Comparison of ENCODE assay signal across 12 cellular contexts in the genomic region with DNA sequence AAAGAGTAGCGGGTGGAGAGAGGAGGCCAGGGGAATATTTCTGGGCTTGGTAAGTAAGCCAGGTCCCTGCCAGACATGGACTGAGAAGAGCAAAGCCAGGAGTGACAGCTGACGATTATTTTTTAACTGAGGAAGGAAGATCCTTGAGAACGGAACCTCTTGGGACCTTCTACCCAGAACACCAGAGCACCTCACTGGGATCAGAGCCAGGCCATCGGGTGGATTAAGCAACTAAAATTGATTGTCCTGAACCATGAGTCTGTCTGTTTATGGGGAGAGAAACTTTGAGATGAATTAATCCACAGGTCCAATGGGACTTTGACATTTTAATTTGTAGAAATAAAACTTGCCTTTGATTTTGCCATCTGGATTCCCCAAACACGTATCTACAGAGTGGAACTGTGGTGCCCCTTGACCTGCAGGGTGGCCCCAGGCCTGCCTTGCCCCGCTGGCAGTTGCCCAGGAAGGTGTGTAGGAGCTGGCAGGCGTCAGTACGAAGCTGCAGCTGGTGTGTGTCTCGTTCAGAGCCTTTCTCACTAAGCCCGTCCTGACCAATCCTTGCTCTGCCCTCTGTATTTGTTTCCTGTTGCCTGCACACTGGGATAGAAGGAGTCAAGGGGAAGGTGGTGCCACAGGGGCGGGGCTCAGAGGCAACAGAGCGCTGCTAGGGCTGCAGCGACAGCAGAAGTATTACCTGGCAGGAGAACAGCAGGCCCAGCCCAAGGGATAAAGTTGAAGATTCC. TPM values are rescaled to one million over a fixed set of nuclear protein-coding genes. Genes with fewer than 3 reads are reported as not detected.
DNase-seq lines count a peak whose midpoint lies in the region; ATAC-seq, FAIRE-seq and TF ChIP-seq lines count a peak whose summit lies in the region.
"Had no signal": no experiment of that assay in that cellular context is flagged by ENCODE, and none has a peak within 500 bp of the region (broad histone marks: within the 10 kb centered on the region; RNA-seq: fewer than 3 reads in every experiment).

No MANE protein-coding gene starts in this region.

- in situ Hi-C loops in HepG2 (cut with HindIII; ENCODE audit: extremely low pct_ligation_motif_present, low pct_unique_long_range_greater_than_20kb): no loop called here

- no peak overlapping the region for H3K4me2 ChIP-seq in HepG2 (ENCODE audit: low read depth, low read length)

- no peak overlapping the region for H3K4me3 Mint-ChIP-seq in stimulated activated effector memory CD8-positive, alpha-beta T cell treated with anti-CD3 and anti-CD28 coated beads, Interleukin-12 subunit alpha, Interleukin-12 subunit beta, amount 100 ng/mL, for 72 hours
- H3K4me3 Mint-ChIP-seq: naive B cell had no signal

- DNase-seq in HepG2 (ENCODE audit: low spot score): no peak
- peak; percentile 80 for DNase-seq in SW480 (ENCODE audit: low spot score)
- DNase-seq in kidney: peak; percentile 88
- DNase-seq in vagina (ENCODE audit: extremely low spot score in 2 of 2): no peak
- DNase-seq in middle frontal gyrus (ENCODE audit: extremely low spot score, low spot score): no peak
- no peak for DNase-seq in stimulated activated effector memory CD8-positive, alpha-beta T cell treated with anti-CD3 and anti-CD28 coated beads, Interleukin-12 subunit alpha, Interleukin-12 subunit beta, amount 100 ng/mL, for 72 hours (ENCODE audit: low spot score in 2 of 2)
- DNase-seq: naive B cell, T-helper 1 cell had no signal

- no peak overlapping the region for H2AFZ ChIP-seq in HepG2 (ENCODE audit: low read length)

- H3K27ac Mint-ChIP-seq in stimulated activated effector memory CD8-positive, alpha-beta T cell treated with anti-CD3 and anti-CD28 coated beads, Interleukin-12 subunit alpha, Interleukin-12 subunit beta, amount 100 ng/mL, for 72 hours: no peak overlapping the region

- no peaks in the 10 kb centered on the region for H3K9me3 Mint-ChIP-seq in stimulated activated effector memory CD8-positive, alpha-beta T cell treated with anti-CD3 and anti-CD28 coated beads, Interleukin-12 subunit alpha, Interleukin-12 subunit beta, amount 100 ng/mL, for 72 hours
- H3K9me3 Mint-ChIP-seq: naive B cell had no signal

- H3K79me2 ChIP-seq in HepG2 (ENCODE audit: insufficient read depth, low read length): no peaks in the 10 kb centered on the region

- peaks cover 29% of the 10 kb centered on the region for H3K4me1 Mint-ChIP-seq in stimulated activated effector memory CD8-positive, alpha-beta T cell treated with anti-CD3 and anti-CD28 coated beads, Interleukin-12 subunit alpha, Interleukin-12 subunit beta, amount 100 ng/mL, for 72 hours
- H3K4me1 Mint-ChIP-seq: naive B cell had no signal

- H3K27ac ChIP-seq in liver (ENCODE audit: low read depth in 1 of 2, low read length in 2 of 2) (peak overlapping the region in 1 of 2 donors; percentile 43), HepG2 (ENCODE audit: extremely low read length, insufficient read depth, low read length) (no peak overlapping the region), kidney (ENCODE audit: low read depth in 2 of 2, low read length in 2 of 2) (peak overlapping the region; percentile 54 to 59), vagina (peak overlapping the region; percentile 22)
- H3K27ac ChIP-seq: HL-60 had no signal

- no peak for TF ChIP-seq CTCF in liver (IDR thresholded peaks at IDR 0.05; ENCODE audit: low read depth, low read length, missing input control)
- no peak for TF ChIP-seq CTCF in HepG2 (CRISPR knock-in tag; IDR thresholded peaks at IDR 0.05)
- TF ChIP-seq CTCF in kidney (IDR thresholded peaks at IDR 0.05; ENCODE audit: borderline replicate concordance, extremely low read depth, insufficient read depth): no peak
- no peak for TF ChIP-seq CTCF in vagina (IDR thresholded peaks at IDR 0.05)

- POLR2A ChIA-PET in HepG2 (lab: Yijun Ruan, JAX): no interaction called here

- CTCF ChIA-PET in HepG2 (lab: Yijun Ruan, JAX; ENCODE audit: low intra/inter-chr PET ratio, low total read pairs): no interaction called here

- TF ChIP-seq EP300 in HepG2 (IDR thresholded peaks at IDR 0.05; ENCODE audit: low read depth in 2 of 2, low read length in 2 of 2): no peak
- no peak for TF ChIP-seq EP300 in HepG2 (CRISPR knock-in tag; IDR thresholded peaks at IDR 0.05; ENCODE audit: borderline replicate concordance)

- no peaks in the 10 kb centered on the region for H3K27me3 ChIP-seq in liver (ENCODE audit: control insufficient read depth in 4 of 4, insufficient read depth in 4 of 4, low read length in 3 of 4)
- peaks cover 5 to 12% of the 10 kb centered on the region in 2 experiments; a peak in 3 of 5 replicates for H3K27me3 ChIP-seq in HepG2 (ENCODE audit: control insufficient read depth in 1 of 2, insufficient read depth in 2 of 2, low read length in 2 of 2)
- no peaks in the 10 kb centered on the region for H3K27me3 ChIP-seq in vagina

- FAIRE-seq in HepG2 (lab: Jason Lieb, UNC) (no peak), kidney (lab: Jason Lieb, UNC) (no peak)

- H3K9me3 ChIP-seq in liver (ENCODE audit: control insufficient read depth in 4 of 4, low read length in 3 of 4) (no peaks in the 10 kb centered on the region), HepG2 (ENCODE audit: low read length) (no peaks in the 10 kb centered on the region), kidney (ENCODE audit: control insufficient read depth in 1 of 2, low read length in 2 of 2) (no peaks in the 10 kb centered on the region), vagina (no peaks in the 10 kb centered on the region)

- H3K9ac ChIP-seq in liver (ENCODE audit: low read depth in 1 of 2, low read length in 2 of 2) (no peak overlapping the region), HepG2 (ENCODE audit: insufficient read depth, low read depth, low read length) (no peak overlapping the region), kidney (ENCODE audit: low read length in 2 of 2) (no peak overlapping the region)

- no peaks in the 10 kb centered on the region for H3K36me3 ChIP-seq in liver (ENCODE audit: control insufficient read depth in 4 of 4, insufficient read depth in 3 of 4, low read depth in 1 of 4, low read length in 3 of 4)
- no peaks in the 10 kb centered on the region for H3K36me3 ChIP-seq in HepG2 (replicated peaks in 1 of 2; ENCODE audit: control insufficient read depth in 1 of 2, insufficient read depth in 2 of 2, low read length in 2 of 2)
- no peaks in the 10 kb centered on the region for H3K36me3 ChIP-seq in kidney (ENCODE audit: control insufficient read depth in 1 of 2, insufficient read depth in 2 of 2, low read length in 2 of 2)
- no peaks in the 10 kb centered on the region for H3K36me3 ChIP-seq in vagina

- H3K4me1 ChIP-seq in liver (ENCODE audit: control insufficient read depth in 4 of 4, insufficient read depth in 4 of 4, low read length in 3 of 4) (peaks cover 6 to 11% (median 10%) of the 10 kb centered on the region in 4 donors), HepG2 (ENCODE audit: insufficient read depth, low read length) (no peaks in the 10 kb centered on the region), kidney (ENCODE audit: control insufficient read depth in 1 of 2, insufficient read depth in 1 of 2, low read depth in 1 of 2, low read length in 2 of 2) (peaks cover 8 to 9% of the 10 kb centered on the region in 2 donors), vagina (peaks cover 32% of the 10 kb centered on the region)

- BruUV-seq in HepG2 (replicated peaks; lab: Mats Ljungman, UMichigan): no TSS peak

- no peak overlapping the region for H3K4me3 ChIP-seq in liver (ENCODE audit: low read depth in 1 of 3, low read length in 3 of 3)
- H3K4me3 ChIP-seq in HepG2 (replicated peaks in 1 of 3; ENCODE audit: insufficient read depth in 1 of 3, low read depth in 2 of 3, low read length in 3 of 3): no peak overlapping the region
- no peak overlapping the region for H3K4me3 ChIP-seq in kidney (ENCODE audit: low read length in 2 of 2)
- no peak overlapping the region for H3K4me3 ChIP-seq in vagina

- intact Hi-C loops in HepG2 (cut with micrococcal nuclease; ENCODE audit: unreplicated experiment) (no loop called here), kidney (cut with DNase I) (no loop called here), vagina (cut with DNase I) (no loop called here)

- no peak for TF ChIP-seq POLR2A in HepG2 (IDR thresholded peaks at IDR 0.05; ENCODE audit: insufficient read depth in 1 of 2, low read depth in 2 of 2, low read length in 2 of 2)
- TF ChIP-seq POLR2A in vagina (IDR thresholded peaks at IDR 0.05): no peak

- no peak for TF ChIP-seq RAD21 in liver (IDR thresholded peaks at IDR 0.05)
- TF ChIP-seq RAD21 in HepG2 (CRISPR knock-in tag; IDR thresholded peaks at IDR 0.05): no peak

- ATAC-seq in HepG2 (no peak; the same call in 2 of the 3 replicates), HG02981 (IDR thresholded peaks at IDR 0.05; ENCODE audit: unreplicated experiment) (no peak)
- no peak for ATAC-seq in stimulated activated effector memory CD8-positive, alpha-beta T cell treated with anti-CD3 and anti-CD28 coated beads, Interleukin-12 subunit alpha, Interleukin-12 subunit beta, amount 100 ng/mL, for 72 hours

- WGBS in liver: 19% methylated on average over 13 of the region's 13 CpGs
- 27% methylated on average over 8 of the region's 13 CpGs for WGBS in HepG2 (ENCODE audit: low lambda C conversion rate)

- H3K36me3 Mint-ChIP-seq in stimulated activated effector memory CD8-positive, alpha-beta T cell treated with anti-CD3 and anti-CD28 coated beads, Interleukin-12 subunit alpha, Interleukin-12 subunit beta, amount 100 ng/mL, for 72 hours: no peaks in the 10 kb centered on the region
- H3K36me3 Mint-ChIP-seq: naive B cell had no signal

- H4K20me1 ChIP-seq in HepG2 (ENCODE audit: insufficient read depth, low read length): no peaks in the 10 kb centered on the region

RNA-seq across cellular contexts. Expression of gene VSIG8, which starts 5.0 kb away (rescaled TPM):
- total RNA-seq in liver (under 1 TPM in 1 of 2 donors, not detected in 1; 0.08 TPM), HepG2 (2016; rRNA removed; fragmentation: Illumina TruSeq; extraction: Trizol) (not detected in 2 replicates), kidney (not detected), vagina (not detected)
- polyA plus RNA-seq in liver (not detected), HepG2 (2011; rRNA removed) (not detected in 2 replicates), kidney (ENCODE audit: insufficient read depth, low read depth, low replicate concordance) (8.1 TPM)
- total RNA-seq in HepG2 (2016; cell fraction: cytosol; rRNA removed; fragmentation: Illumina TruSeq; extraction: Trizol; ENCODE audit: low read depth): not detected in 2 replicates
- not detected in 2 replicates for total RNA-seq in HepG2 (2016; cell fraction: insoluble cytoplasmic fraction; rRNA removed; fragmentation: Illumina TruSeq; extraction: Trizol)
- not detected in 2 replicates for total RNA-seq in HepG2 (2016; cell fraction: membrane; rRNA removed; fragmentation: Illumina TruSeq; extraction: Trizol)
- not detected in 2 replicates for total RNA-seq in HepG2 (2016; cell fraction: nucleus; rRNA removed; fragmentation: Illumina TruSeq; extraction: Trizol)
- polyA plus RNA-seq in HepG2 (2011; cell fraction: cytosol; rRNA removed): not detected in 2 replicates
- not detected in 2 replicates for polyA plus RNA-seq in HepG2 (2011; cell fraction: nucleus; rRNA removed)
- polyA plus RNA-seq in HepG2 (2012): not detected in 2 replicates
- not detected in 2 replicates for polyA plus RNA-seq in HepG2 (2016; cell fraction: cytosol; fragmentation: Illumina TruSeq; extraction: Trizol; ENCODE audit: low read depth)
- polyA plus RNA-seq in HepG2 (2016; cell fraction: insoluble cytoplasmic fraction; fragmentation: Illumina TruSeq; extraction: Trizol; ENCODE audit: low read depth): not detected in 2 replicates
- polyA plus RNA-seq in HepG2 (2016; cell fraction: membrane; fragmentation: Illumina TruSeq; extraction: Trizol; ENCODE audit: low read depth): not detected in 2 replicates
- polyA plus RNA-seq in HepG2 (2016; cell fraction: nucleus; fragmentation: Illumina TruSeq; extraction: Trizol; ENCODE audit: insufficient read depth, low read depth): not detected in 2 replicates
- polyA minus RNA-seq in HepG2 (2011; rRNA and poly(A)+ RNA removed; ENCODE audit: low replicate concordance): not detected in 2 replicates
- polyA minus RNA-seq in HepG2 (2011; cell fraction: cytosol; rRNA and poly(A)+ RNA removed): not detected in 2 replicates
- not detected in 2 replicates for polyA minus RNA-seq in HepG2 (2011; cell fraction: nucleus; rRNA and poly(A)+ RNA removed)
- polyA plus RNA-seq: AG04450 had no signal

RNA-seq across cellular contexts. Expression of gene CFAP45, which starts 32.5 kb away (rescaled TPM):
- total RNA-seq in liver (not detected), HepG2 (2016; rRNA removed; fragmentation: Illumina TruSeq; extraction: Trizol) (not detected in 2 replicates), kidney (1.0 TPM), vagina (not detected)
- polyA plus RNA-seq in liver (under 1 TPM; 0.03 to 0.24 TPM), HepG2 (2011; rRNA removed) (not detected in 2 replicates), kidney (ENCODE audit: insufficient read depth, low read depth, low replicate concordance) (14.2 TPM)
- not detected in 2 replicates for total RNA-seq in HepG2 (2016; cell fraction: cytosol; rRNA removed; fragmentation: Illumina TruSeq; extraction: Trizol; ENCODE audit: low read depth)
- total RNA-seq in HepG2 (2016; cell fraction: insoluble cytoplasmic fraction; rRNA removed; fragmentation: Illumina TruSeq; extraction: Trizol): not detected in 2 replicates
- total RNA-seq in HepG2 (2016; cell fraction: membrane; rRNA removed; fragmentation: Illumina TruSeq; extraction: Trizol): not detected in 2 replicates
- total RNA-seq in HepG2 (2016; cell fraction: nucleus; rRNA removed; fragmentation: Illumina TruSeq; extraction: Trizol): not detected in 2 replicates
- polyA plus RNA-seq in HepG2 (2011; cell fraction: cytosol; rRNA removed): 0.09 TPM in 1 of 2 replicates, not detected in the other
- polyA plus RNA-seq in HepG2 (2011; cell fraction: nucleus; rRNA removed): not detected in 2 replicates
- polyA plus RNA-seq in HepG2 (2012): 0.13 TPM in 1 of 2 replicates, not detected in the other
- polyA plus RNA-seq in HepG2 (2016; cell fraction: cytosol; fragmentation: Illumina TruSeq; extraction: Trizol; ENCODE audit: low read depth): not detected in 2 replicates
- not detected in 2 replicates for polyA plus RNA-seq in HepG2 (2016; cell fraction: insoluble cytoplasmic fraction; fragmentation: Illumina TruSeq; extraction: Trizol; ENCODE audit: low read depth)
- not detected in 2 replicates for polyA plus RNA-seq in HepG2 (2016; cell fraction: membrane; fragmentation: Illumina TruSeq; extraction: Trizol; ENCODE audit: low read depth)
- not detected in 2 replicates for polyA plus RNA-seq in HepG2 (2016; cell fraction: nucleus; fragmentation: Illumina TruSeq; extraction: Trizol; ENCODE audit: insufficient read depth, low read depth)
- not detected in 2 replicates for polyA minus RNA-seq in HepG2 (2011; rRNA and poly(A)+ RNA removed; ENCODE audit: low replicate concordance)
- polyA minus RNA-seq in HepG2 (2011; cell fraction: cytosol; rRNA and poly(A)+ RNA removed): not detected in 2 replicates
- polyA minus RNA-seq in HepG2 (2011; cell fraction: nucleus; rRNA and poly(A)+ RNA removed): not detected in 2 replicates

RNA-seq across cellular contexts. Expression of gene SLAMF8, which starts 40.8 kb away (rescaled TPM):
- 1 to 10 TPM in 1 of 2 donors, under 1 TPM in 1; 0.28 to 1.2 TPM for total RNA-seq in liver
- polyA plus RNA-seq in liver: 1 to 10 TPM; 1.1 to 1.6 TPM
- not detected in 2 replicates for total RNA-seq in HepG2 (2016; rRNA removed; fragmentation: Illumina TruSeq; extraction: Trizol)
- total RNA-seq in HepG2 (2016; cell fraction: cytosol; rRNA removed; fragmentation: Illumina TruSeq; extraction: Trizol; ENCODE audit: low read depth): not detected in 2 replicates
- total RNA-seq in HepG2 (2016; cell fraction: insoluble cytoplasmic fraction; rRNA removed; fragmentation: Illumina TruSeq; extraction: Trizol): not detected in 2 replicates
- total RNA-seq in HepG2 (2016; cell fraction: membrane; rRNA removed; fragmentation: Illumina TruSeq; extraction: Trizol): not detected in 2 replicates
- not detected in 2 replicates for total RNA-seq in HepG2 (2016; cell fraction: nucleus; rRNA removed; fragmentation: Illumina TruSeq; extraction: Trizol)
- not detected in 2 replicates for polyA plus RNA-seq in HepG2 (2011; rRNA removed)
- not detected in 2 replicates for polyA plus RNA-seq in HepG2 (2011; cell fraction: cytosol; rRNA removed)
- not detected in 2 replicates for polyA plus RNA-seq in HepG2 (2011; cell fraction: nucleus; rRNA removed)
- polyA plus RNA-seq in HepG2 (2012): not detected in 2 replicates
- not detected in 2 replicates for polyA plus RNA-seq in HepG2 (2016; cell fraction: cytosol; fragmentation: Illumina TruSeq; extraction: Trizol; ENCODE audit: low read depth)
- not detected in 2 replicates for polyA plus RNA-seq in HepG2 (2016; cell fraction: insoluble cytoplasmic fraction; fragmentation: Illumina TruSeq; extraction: Trizol; ENCODE audit: low read depth)
- polyA plus RNA-seq in HepG2 (2016; cell fraction: membrane; fragmentation: Illumina TruSeq; extraction: Trizol; ENCODE audit: low read depth): not detected in 2 replicates
- not detected in 2 replicates for polyA plus RNA-seq in HepG2 (2016; cell fraction: nucleus; fragmentation: Illumina TruSeq; extraction: Trizol; ENCODE audit: insufficient read depth, low read depth)
- not detected in 2 replicates for polyA minus RNA-seq in HepG2 (2011; rRNA and poly(A)+ RNA removed; ENCODE audit: low replicate concordance)
- not detected in 2 replicates for polyA minus RNA-seq in HepG2 (2011; cell fraction: cytosol; rRNA and poly(A)+ RNA removed)
- polyA minus RNA-seq in HepG2 (2011; cell fraction: nucleus; rRNA and poly(A)+ RNA removed): not detected in 2 replicates
- 12.0 TPM for total RNA-seq in kidney
- 1.8 TPM for polyA plus RNA-seq in kidney (ENCODE audit: insufficient read depth, low read depth, low replicate concordance)
- total RNA-seq in vagina: 1.5 TPM
- polyA plus RNA-seq: AG04450 had no signal

RNA-seq across cellular contexts. Expression of gene TAGLN2, which starts 57.8 kb away (rescaled TPM):
- total RNA-seq in liver: 10 to 100 TPM; 46.4 to 81.8 TPM
- 100 to 1,000 TPM in 1 of 2 donors, 10 to 100 TPM in 1; 77.8 to 113 TPM for polyA plus RNA-seq in liver
- 6.7 and 9.7 TPM in 2 replicates for total RNA-seq in HepG2 (2016; rRNA removed; fragmentation: Illumina TruSeq; extraction: Trizol)
- total RNA-seq in HepG2 (2016; cell fraction: cytosol; rRNA removed; fragmentation: Illumina TruSeq; extraction: Trizol; ENCODE audit: low read depth): 1.7 and 2.0 TPM in 2 replicates
- 7.1 and 9.8 TPM in 2 replicates for total RNA-seq in HepG2 (2016; cell fraction: insoluble cytoplasmic fraction; rRNA removed; fragmentation: Illumina TruSeq; extraction: Trizol)
- 3.3 and 3.5 TPM in 2 replicates for total RNA-seq in HepG2 (2016; cell fraction: membrane; rRNA removed; fragmentation: Illumina TruSeq; extraction: Trizol)
- 2.5 and 3.4 TPM in 2 replicates for total RNA-seq in HepG2 (2016; cell fraction: nucleus; rRNA removed; fragmentation: Illumina TruSeq; extraction: Trizol)
- 17.2 and 21.2 TPM in 2 replicates for polyA plus RNA-seq in HepG2 (2011; rRNA removed)
- 18.8 and 19.0 TPM in 2 replicates for polyA plus RNA-seq in HepG2 (2011; cell fraction: cytosol; rRNA removed)
- polyA plus RNA-seq in HepG2 (2011; cell fraction: nucleus; rRNA removed): 6.8 and 9.1 TPM in 2 replicates
- 5.9 and 19.9 TPM in 2 replicates for polyA plus RNA-seq in HepG2 (2012)
- polyA plus RNA-seq in HepG2 (2016; cell fraction: cytosol; fragmentation: Illumina TruSeq; extraction: Trizol; ENCODE audit: low read depth): 3.1 TPM in 2 replicates
- polyA plus RNA-seq in HepG2 (2016; cell fraction: insoluble cytoplasmic fraction; fragmentation: Illumina TruSeq; extraction: Trizol; ENCODE audit: low read depth): 13.2 and 15.2 TPM in 2 replicates
- polyA plus RNA-seq in HepG2 (2016; cell fraction: membrane; fragmentation: Illumina TruSeq; extraction: Trizol; ENCODE audit: low read depth): 3.8 and 3.9 TPM in 2 replicates
- 6.2 and 8.6 TPM in 2 replicates for polyA plus RNA-seq in HepG2 (2016; cell fraction: nucleus; fragmentation: Illumina TruSeq; extraction: Trizol; ENCODE audit: insufficient read depth, low read depth)
- 16.1 and 272 TPM in 2 replicates for polyA minus RNA-seq in HepG2 (2011; rRNA and poly(A)+ RNA removed; ENCODE audit: low replicate concordance)
- polyA minus RNA-seq in HepG2 (2011; cell fraction: cytosol; rRNA and poly(A)+ RNA removed): 7.6 and 8.4 TPM in 2 replicates
- 2.6 and 3.4 TPM in 2 replicates for polyA minus RNA-seq in HepG2 (2011; cell fraction: nucleus; rRNA and poly(A)+ RNA removed)
- total RNA-seq in kidney: 358 TPM
- polyA plus RNA-seq in kidney (ENCODE audit: insufficient read depth, low read depth, low replicate concordance): 223 TPM
- total RNA-seq in vagina: 290 TPM

Comparison
In these comparisons a context has a peak if more than half of its experiments do, and no peak if none do; other contexts are left out.
1. DNase-seq: peak in SW480 (single experiment) and kidney (single experiment); none in HepG2 (single experiment), vagina (0 of 2), middle frontal gyrus (single experiment) and stimulated activated effector memory CD8-positive, alpha-beta T cell treated with anti-CD3 and anti-CD28 coated beads, Interleukin-12 subunit alpha, Interleukin-12 subunit beta, amount 100 ng/mL, for 72 hours (0 of 2).